Comparison of ENCODE assay signal across 8 cellular contexts in the genomic region with DNA sequence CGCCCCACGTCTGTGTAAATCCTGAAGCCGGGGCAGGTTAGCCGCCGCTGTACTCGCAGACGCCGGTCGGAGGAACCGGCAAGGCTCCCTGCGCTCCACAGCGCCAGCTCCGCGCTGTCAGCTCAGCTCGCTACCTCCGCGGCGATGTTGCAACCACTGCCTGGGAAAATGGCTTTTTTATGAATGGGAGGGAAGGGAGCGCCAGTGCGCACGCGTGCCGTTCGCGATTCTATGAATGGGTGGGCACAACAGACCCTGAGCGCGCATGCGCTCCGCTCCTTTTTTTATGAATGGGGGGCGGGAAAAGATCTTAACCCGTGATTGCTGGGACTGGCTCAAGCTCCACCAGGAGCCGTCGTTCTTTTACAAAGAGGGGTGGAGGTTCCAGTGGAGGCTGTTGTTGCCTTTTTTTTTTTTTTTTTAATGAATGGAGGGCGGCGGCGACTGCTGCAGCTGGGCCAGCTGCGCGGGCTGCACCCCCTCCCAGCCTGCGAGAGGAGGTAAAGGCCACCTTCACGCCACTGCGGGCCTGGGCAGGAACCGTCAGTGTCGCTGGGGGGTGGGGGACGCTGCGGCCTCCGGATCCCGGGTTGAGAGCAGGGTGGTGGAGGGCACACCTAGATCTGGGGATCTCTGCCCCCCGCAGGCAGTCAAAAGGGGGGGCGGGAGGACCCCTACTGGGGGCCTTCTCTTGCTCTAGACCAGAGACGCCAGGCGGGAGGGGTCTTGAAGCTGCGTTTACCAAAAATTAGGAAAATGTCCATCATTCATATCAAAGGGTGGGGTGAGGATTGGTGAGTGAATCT.
A peak's percentile ranks its signal among the peaks of the same experiment; 100 is the strongest.
DNase-seq lines count a peak whose midpoint lies in the region; ATAC-seq and TF ChIP-seq lines count a peak whose summit lies in the region.

A gene with protein sequence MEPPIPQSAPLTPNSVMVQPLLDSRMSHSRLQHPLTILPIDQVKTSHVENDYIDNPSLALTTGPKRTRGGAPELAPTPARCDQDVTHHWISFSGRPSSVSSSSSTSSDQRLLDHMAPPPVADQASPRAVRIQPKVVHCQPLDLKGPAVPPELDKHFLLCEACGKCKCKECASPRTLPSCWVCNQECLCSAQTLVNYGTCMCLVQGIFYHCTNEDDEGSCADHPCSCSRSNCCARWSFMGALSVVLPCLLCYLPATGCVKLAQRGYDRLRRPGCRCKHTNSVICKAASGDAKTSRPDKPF (minus strand): TSS at position 151 of the 806 bp plus-strand sequence. CDS start 9,913 bp downstream, outside the sequence.

- no peaks in the 10 kb centered on the region; the same call in 1 of the 2 replicates for H3K36me3 ChIP-seq in RWPE2 (ENCODE audit: low read depth)

- H3K27ac ChIP-seq in RWPE2 (ENCODE audit: poor library complexity, severe bottlenecking): peak within 1 kb of the TSS; percentile 94

- peak within 1 kb of the TSS; percentile 55 to 87 (median 76) for H3K27ac Mint-ChIP-seq in nephron

- ATAC-seq in RWPE2 (ENCODE audit: low read depth): peak; percentile 41
- ATAC-seq in stimulated activated naive CD8-positive, alpha-beta T cell treated with anti-CD3 and anti-CD28 coated beads, Interleukin-15, Interleukin-2, amounts not matched to agents 100 U/mL and 50 U/mL, for 24 hours: peak; percentile 85

- peak; percentile 99 for DNase-seq in EL
- DNase-seq in GOT3 (lab: John Stamatoyannopoulos, UW): peak; percentile 98
- DNase-seq in LNCaP clone FGC (ENCODE audit: low read depth): peak; percentile 85
- DNase-seq in RWPE2 (ENCODE audit: low spot score): peak; percentile 98
- DNase-seq in activated effector memory CD4-positive, alpha-beta T cell treated with anti-CD3 and anti-CD28 coated beads, Interleukin-2, amount 50 U/mL, for 16 hours: peak; percentile 91
- peak; percentile 97 for DNase-seq in fibroblast of the conjunctiva (ENCODE audit: low read depth)
- peak; percentile 90 for DNase-seq in stimulated activated naive CD8-positive, alpha-beta T cell treated with anti-CD3 and anti-CD28 coated beads, Interleukin-15, Interleukin-2, amounts not matched to agents 100 U/mL and 50 U/mL, for 24 hours

- no peaks in the 10 kb centered on the region for H3K9me3 Mint-ChIP-seq in nephron

- peaks cover 23% of the 10 kb centered on the region for H3K27me3 Mint-ChIP-seq in nephron (ENCODE audit: low read depth)

- H3K27me3 ChIP-seq in RWPE2 (ENCODE audit: insufficient read depth, poor library complexity, severe bottlenecking): no peaks in the 10 kb centered on the region

- H3K4me3 Mint-ChIP-seq in nephron: peak within 1 kb of the TSS; percentile 88 to 92 (median 90)

- peaks cover 70% of the 10 kb centered on the region for H3K4me1 Mint-ChIP-seq in nephron

- H3K4me3 ChIP-seq in LNCaP clone FGC (ENCODE audit: low read depth, low read length): peak within 1 kb of the TSS; percentile 49
- H3K4me3 ChIP-seq in RWPE2 (ENCODE audit: severe bottlenecking): peak within 1 kb of the TSS; percentile 63

- no peaks in the 10 kb centered on the region for H3K36me3 Mint-ChIP-seq in nephron (ENCODE audit: low read depth)

- H3K9me3 ChIP-seq in RWPE2 (ENCODE audit: severe bottlenecking): no peaks in the 10 kb centered on the region

- TF ChIP-seq CTCF in LNCaP clone FGC (IDR thresholded peaks at IDR 0.05; ENCODE audit: control insufficient read depth, extremely low read depth, insufficient read depth): peak; percentile 42
- no peak for TF ChIP-seq CTCF in RWPE2 (IDR thresholded peaks at IDR 0.05; ENCODE audit: poor library complexity, severe bottlenecking)
- TF ChIP-seq CTCF in nephron (IDR thresholded peaks at IDR 0.05; ENCODE audit: unreplicated experiment in 3 of 3): peak in 1 of 3 experiments; percentile 21

- H3K4me1 ChIP-seq in RWPE2 (ENCODE audit: insufficient read depth, poor library complexity, severe bottlenecking): peaks cover 42% of the 10 kb centered on the region

Comparison
In these comparisons a context has a peak if more than half of its experiments do, and no peak if none do; other contexts are left out.
1. Peak in every context shown above with its lines: DNase-seq, ATAC-seq, H3K4me3 ChIP-seq and H3K27ac ChIP-seq.